In genomic region chr11:46345131-46345597, GRCh38 we compare ENCODE assay signal across 1 cellular context.
TF ChIP-seq lines count a peak whose summit lies in the region.

No MANE protein-coding gene starts in this region.

TF ChIP-seq in K562, 482 proteins besides CTCF, POLR2A, EP300 and RAD21 (continued from another document):
- peak; percentile 28; the same call in 1 of the 2 replicates for TF ChIP-seq ZBTB40 (IDR thresholded peaks at IDR 0.05)
- no peak for TF ChIP-seq ZBTB40 (CRISPR knock-in tag; IDR thresholded peaks at IDR 0.05)
- no peak for TF ChIP-seq ZNF277 (CRISPR knock-in tag; IDR thresholded peaks at IDR 0.05; ENCODE audit: borderline replicate concordance)
- peak in 1 of 2 experiments; percentile 30; a peak in 1 of 4 replicates for TF ChIP-seq MAZ (CRISPR knock-in tag; conservative IDR thresholded peaks at IDR 0.05 in 1 of 2, IDR thresholded peaks at IDR 0.05 in 1 of 2)
- 0 out of 2 replicates have a peak, but pooled peaks have one; percentile 15 for TF ChIP-seq MAX (CRISPR knock-in tag; IDR thresholded peaks at IDR 0.05)
- TF ChIP-seq TFAP4 (CRISPR knock-in tag; IDR thresholded peaks at IDR 0.05; ENCODE audit: borderline replicate concordance), result peak; percentile 36; the same call in 1 of the 2 replicates
- TF ChIP-seq CTBP1 (IDR thresholded peaks at IDR 0.05; ENCODE audit: borderline replicate concordance), result peak; percentile 51
- TF ChIP-seq ELF1 (tag; IDR thresholded peaks at IDR 0.05), result peak; percentile 45; the same call in 1 of the 2 replicates
- TF ChIP-seq ZBTB7A (IDR thresholded peaks at IDR 0.05; ENCODE audit: borderline replicate concordance, control insufficient read depth, low read depth, low read length), result peak; percentile 54; the same call in 1 of the 2 replicates
- no peak for TF ChIP-seq POLR3A (IDR thresholded peaks at IDR 0.05; ENCODE audit: borderline replicate concordance, extremely low read depth, insufficient read depth, insufficient read length)
- TF ChIP-seq ETV6 (IDR thresholded peaks at IDR 0.05; ENCODE audit: borderline replicate concordance in 1 of 2, low read depth in 2 of 2, low read length in 1 of 2), result 0 out of 4 replicates have a peak, but pooled peaks of 1 of the 2 experiments have one; percentile 17
- no peak for TF ChIP-seq ETV6 (CRISPR knock-in tag; IDR thresholded peaks at IDR 0.05; ENCODE audit: borderline replicate concordance)
- TF ChIP-seq ZNF121 (CRISPR knock-in tag; conservative IDR thresholded peaks at IDR 0.05), result no peak
- TF ChIP-seq SPI1 (IDR thresholded peaks at IDR 0.05; ENCODE audit: borderline replicate concordance, low read depth, low read length), result peak; percentile 90
- TF ChIP-seq GABPA (tag; conservative IDR thresholded peaks at IDR 0.05; ENCODE audit: low read depth), result peak; percentile 23; the same call in 1 of the 2 replicates
- TF ChIP-seq EHMT2 (IDR thresholded peaks at IDR 0.05), result no peak
- no peak for TF ChIP-seq ZNF140 (CRISPR knock-in tag; IDR thresholded peaks at IDR 0.05)
- TF ChIP-seq PHF8 (IDR thresholded peaks at IDR 0.05; ENCODE audit: borderline replicate concordance, low read length), result peak; percentile 49; the same call in 1 of the 2 replicates
- TF ChIP-seq PPARD (CRISPR knock-in tag; IDR thresholded peaks at IDR 0.05), result no peak
- peak in 1 of 3 experiments; percentile 33; a peak in 1 of 6 replicates for TF ChIP-seq ZBTB11 (CRISPR knock-in tag; IDR thresholded peaks at IDR 0.05)
- 0 out of 2 replicates have a peak, but pooled peaks have one; percentile 17 for TF ChIP-seq ARID1B (IDR thresholded peaks at IDR 0.05)
- no peak for TF ChIP-seq HNRNPUL1 (IDR thresholded peaks at IDR 0.05; ENCODE audit: low read length)
- peak in 1 of 3 experiments; percentile 31 for TF ChIP-seq YY1 (IDR thresholded peaks at IDR 0.05; ENCODE audit: borderline replicate concordance in 1 of 3, control insufficient read depth in 1 of 3, extremely low read depth in 1 of 3, insufficient read depth in 3 of 3, insufficient read length in 1 of 3, insufficient replicate concordance in 2 of 3, low read depth in 1 of 3, low read length in 2 of 3)
- TF ChIP-seq VEZF1 (CRISPR knock-in tag; IDR thresholded peaks at IDR 0.05), result peak; percentile 76
- TF ChIP-seq KDM5B (IDR thresholded peaks at IDR 0.05; ENCODE audit: insufficient replicate concordance, low read depth, low read length), result peak; percentile 46
- 0 out of 2 replicates have a peak, but pooled peaks have one; percentile 13 for TF ChIP-seq ZBTB33 (CRISPR knock-in tag; IDR thresholded peaks at IDR 0.05)
- TF ChIP-seq ZNF740 (CRISPR knock-in tag; IDR thresholded peaks at IDR 0.05), result peak; percentile 89
- TF ChIP-seq ZNF740 (tag; IDR thresholded peaks at IDR 0.05), result peak in 1 of 2 experiments; percentile 59; a peak in 2 of 4 replicates
- TF ChIP-seq POLR2G (IDR thresholded peaks at IDR 0.05; ENCODE audit: low read depth, low read length), result 0 out of 2 replicates have a peak, but pooled peaks have one; percentile 36
TF ChIP-seq in K562: peak in this region for 21.
